In the genomic region with DNA sequence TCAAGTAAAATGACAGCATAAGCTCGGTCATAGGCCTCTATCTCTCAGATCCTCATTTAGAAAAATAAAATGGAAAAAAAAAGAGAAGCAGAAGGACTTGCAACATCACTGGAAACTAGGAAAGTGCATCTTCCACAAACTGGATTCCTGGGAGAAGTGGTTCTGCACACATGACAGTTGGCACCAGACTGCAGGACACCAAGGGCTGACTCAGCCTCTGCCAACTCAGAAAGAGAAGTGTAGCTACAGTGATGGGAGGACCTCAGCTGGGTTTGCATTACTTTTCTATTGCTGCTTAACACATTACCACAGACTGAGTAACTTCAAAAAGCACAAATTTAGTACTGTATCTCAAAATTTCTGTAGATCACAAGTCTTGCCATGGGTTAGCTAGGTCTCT, we compare ENCODE assay signal across 21 cellular contexts.
A peak's percentile ranks its signal among the peaks of the same experiment; 100 is the strongest.
DNase-seq lines count a peak whose midpoint lies in the region.
"Had no signal": no experiment of that assay in that cellular context is flagged by ENCODE, and none has a peak within 500 bp of the region (broad histone marks: within the 10 kb centered on the region; RNA-seq: fewer than 3 reads in every experiment).

No MANE protein-coding gene starts in this region.

- H3K27ac ChIP-seq in temporal lobe (ENCODE audit: low read depth, low read length) = peak overlapping the region; percentile 12
- H3K27ac ChIP-seq: 22Rv1 had no signal

- peak; percentile 25 for DNase-seq in DMS53 (lab: John Stamatoyannopoulos, UW)
- DNase-seq in DMS53 treated with DMSO at 0.1 percent for 48 hours (lab: John Stamatoyannopoulos, UW; ENCODE audit: unreplicated experiment) = no peak
- peak; percentile 6 for DNase-seq in RKO (ENCODE audit: low spot score)
- peak; percentile 15 for DNase-seq in kidney tubule cell (ENCODE audit: low spot score)
- no peak for DNase-seq in activated CD4-positive, alpha-beta T cell treated with anti-CD3 and anti-CD28 coated beads, Interleukin-2, amount 50 U/mL, for 4 hours
- no peak for DNase-seq in ecto neural progenitor cell (ENCODE audit: low spot score)
- DNase-seq: Calu3; IMR-90; KG1; NCI-H1092; NCI-H1417 treated with DMSO at 0.1 percent for 48 hours; NCI-H187; NCI-H2171 treated with DMSO at 0.1 percent for 48 hours; NCI-H345; NCI-H510A treated with DMSO at 0.1 percent for 48 hours; NCI-H748 treated with DMSO at 0.1 percent for 48 hours; NK-92 treated with Interleukin-12 subunit alpha and Interleukin-12 subunit beta, amount 100 ng/mL, for 24 hours; SIG-M5; SK-N-SH had no signal

Comparison
In these comparisons a context has a peak if more than half of its experiments do, and no peak if none do; other contexts are left out.
1. DNase-seq: peak in DMS53 (single experiment), RKO (single experiment) and kidney tubule cell (single experiment); none in DMS53 treated with DMSO at 0.1 percent for 48 hours (single experiment), activated CD4-positive, alpha-beta T cell treated with anti-CD3 and anti-CD28 coated beads, Interleukin-2, amount 50 U/mL, for 4 hours (0 of 2) and ecto neural progenitor cell (single experiment).